In the genomic region with DNA sequence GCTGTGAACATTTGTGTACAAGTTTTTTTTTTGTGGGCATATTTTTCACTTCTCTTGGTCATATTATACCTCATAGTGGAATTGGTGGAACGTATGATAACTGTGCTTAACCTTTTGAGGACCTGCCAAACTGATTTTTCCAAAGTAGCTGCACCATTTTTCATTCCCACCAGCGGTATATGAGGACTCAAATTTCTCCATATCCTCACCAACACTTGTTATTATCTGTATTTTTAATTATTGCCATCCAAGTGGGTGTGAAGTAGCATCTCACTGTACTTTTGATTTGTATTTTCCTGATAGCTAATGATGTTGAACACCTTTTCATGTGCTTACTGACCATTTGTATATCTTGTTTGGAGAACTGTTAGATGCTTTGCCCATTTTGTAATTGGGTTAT, we compare ENCODE assay signal across 11 cellular contexts.
"Had no signal": no experiment of that assay in that cellular context is flagged by ENCODE, and none has a peak within 500 bp of the region (broad histone marks: within the 10 kb centered on the region; RNA-seq: fewer than 3 reads in every experiment).

No MANE protein-coding gene starts in this region.

- ATAC-seq: GM23338, HCT116 had no signal

- FAIRE-seq: H1, H54 had no signal

- H3K27ac Mint-ChIP-seq: GM23338, H9, HFFc6 had no signal

- H3K9ac ChIP-seq: GM23248 had no signal

- H3K27ac ChIP-seq: GM23248 had no signal

- H3K9me3 ChIP-seq: HAP-1 had no signal

- H3K9me3 Mint-ChIP-seq: GM23338, H9, HFFc6 had no signal

- H3K36me3 ChIP-seq: HAP-1 had no signal

- H3K4me1 ChIP-seq: HAP-1 had no signal

- H3K4me3 ChIP-seq: GM23248, GM23338, HAP-1 had no signal

- H3K4me1 Mint-ChIP-seq: GM23338, H9 had no signal

- DNase-seq: GOT3, H7, H9, HCEC 1CT, HFFc6 had no signal

- H3K4me2 ChIP-seq: GM23338 had no signal

- H2AFZ ChIP-seq: GM23248, GM23338 had no signal

- H3K4me3 Mint-ChIP-seq: GM23338, H9, HFFc6 had no signal
